In genomic region chr11:20360650-20361049, GRCh38 we compare ENCODE assay signal across 8 cellular contexts. TPM values are rescaled to one million over a fixed set of nuclear protein-coding genes. Genes with fewer than 3 reads are reported as not detected.
DNase-seq lines count a peak whose midpoint lies in the region; ATAC-seq and TF ChIP-seq lines count a peak whose summit lies in the region.

No MANE protein-coding gene starts in this region.

- peaks cover 41% of the 10 kb centered on the region for H3K4me1 ChIP-seq in PC-3 (ENCODE audit: insufficient read depth, low read length)
- no peaks in the 10 kb centered on the region for H3K4me1 ChIP-seq in colonic mucosa
- peaks cover 10% of the 10 kb centered on the region for H3K4me1 ChIP-seq in hepatocyte (ENCODE audit: insufficient read depth)

- no peaks in the 10 kb centered on the region for H3F3A ChIP-seq in PC-3 (ENCODE audit: low read length, unreplicated experiment)

- CTCF ChIA-PET in PC-3 (lab: Charles Lee) = no interaction called here

- BruUV-seq in PC-3 (replicated peaks; lab: Mats Ljungman, UMichigan) = TSS peak; percentile 31

- no peak for DNase-seq in activated CD4-positive, CD25-positive, alpha-beta regulatory T cell (lab: John Stamatoyannopoulos, UW)
- peak; percentile 24 for DNase-seq in PC-3
- no peak for DNase-seq in colonic mucosa
- peak; percentile 24 for DNase-seq in stimulated activated naive CD8-positive, alpha-beta T cell treated with anti-CD3 and anti-CD28 coated beads, Interleukin-15, Interleukin-2, amounts not matched to agents 100 U/mL and 50 U/mL, for 24 hours
- no peak for DNase-seq in NCI-H1694 (lab: John Stamatoyannopoulos, UW)
- DNase-seq in hepatocyte (ENCODE audit: low spot score) = no peak
- no peak for DNase-seq in Ammon's horn (ENCODE audit: low spot score)

- H3K4me2 ChIP-seq in PC-3 (ENCODE audit: low read length) (no peak overlapping the region), hepatocyte (no peak overlapping the region)

- H3K9me3 ChIP-seq in PC-3 (ENCODE audit: low read length) = no peaks in the 10 kb centered on the region
- no peaks in the 10 kb centered on the region for H3K9me3 ChIP-seq in colonic mucosa
- no peaks in the 10 kb centered on the region for H3K9me3 ChIP-seq in hepatocyte (ENCODE audit: low read depth)

- H3K36me3 ChIP-seq in PC-3 (ENCODE audit: low read depth, low read length) (no peaks in the 10 kb centered on the region), colonic mucosa (no peaks in the 10 kb centered on the region), hepatocyte (replicated peaks; ENCODE audit: insufficient read depth, low read depth) (no peaks in the 10 kb centered on the region)

- WGBS in hepatocyte (ENCODE audit: low lambda C conversion rate, missing lambda C conversion rate) = 68% methylated on average over 7 of the region's 7 CpGs

- H3K27ac ChIP-seq in PC-3 (ENCODE audit: low read length) (no peak overlapping the region), colonic mucosa (peak overlapping the region; percentile 18), hepatocyte (no peak overlapping the region)

- no peaks in the 10 kb centered on the region for H3K27me3 ChIP-seq in PC-3 (ENCODE audit: low read length)
- H3K27me3 ChIP-seq in colonic mucosa = no peaks in the 10 kb centered on the region
- no peaks in the 10 kb centered on the region for H3K27me3 ChIP-seq in hepatocyte

- TF ChIP-seq CTCF in PC-3 (conservative IDR thresholded peaks at IDR 0.05; ENCODE audit: low read depth, low read length) (no peak), colonic mucosa (IDR thresholded peaks at IDR 0.05) (no peak), hepatocyte (IDR thresholded peaks at IDR 0.05; ENCODE audit: poor library complexity) (no peak)

- no peak overlapping the region for H3K4me3 ChIP-seq in PC-3 (ENCODE audit: low read length)
- H3K4me3 ChIP-seq in colonic mucosa = no peak overlapping the region
- no peak overlapping the region for H3K4me3 ChIP-seq in hepatocyte

- H3K79me2 ChIP-seq in PC-3 (ENCODE audit: low read length) (peaks cover 21% of the 10 kb centered on the region), hepatocyte (peaks cover 4% of the 10 kb centered on the region)

- H2AFZ ChIP-seq in PC-3 (ENCODE audit: low read length) (peak overlapping the region; percentile 60; the same call in 1 of the 2 replicates), hepatocyte (no peak overlapping the region)

- H3K9ac ChIP-seq in PC-3 (ENCODE audit: low read length) = no peak overlapping the region
- H3K9ac ChIP-seq in colonic mucosa (ENCODE audit: low read depth in 2 of 2, low read length in 2 of 2) = no peak overlapping the region

- POLR2A ChIA-PET in PC-3 (lab: Charles Lee; ENCODE audit: unreplicated experiment) = no interaction called here

- ATAC-seq in activated CD4-positive, CD25-positive, alpha-beta regulatory T cell treated with anti-CD3 and anti-CD28 coated beads, Interleukin-2, amount 50 U/mL, for 24 hours = peak; percentile 32 to 42
- no peak; the same call in 1 of the 2 replicates for ATAC-seq in PC-3
- ATAC-seq in stimulated activated naive CD8-positive, alpha-beta T cell treated with anti-CD3 and anti-CD28 coated beads, Interleukin-15, Interleukin-2, amounts not matched to agents 100 U/mL and 50 U/mL, for 24 hours = peak; percentile 38

- H4K20me1 ChIP-seq in PC-3 (ENCODE audit: low read length) (no peaks in the 10 kb centered on the region), hepatocyte (ENCODE audit: insufficient read depth, poor library complexity, severe bottlenecking) (no peaks in the 10 kb centered on the region)

- no peaks in the 10 kb centered on the region for H3K9me2 ChIP-seq in PC-3 (replicated peaks; ENCODE audit: low read length)
- H3K9me2 ChIP-seq in hepatocyte (replicated peaks; ENCODE audit: insufficient read depth) = no peaks in the 10 kb centered on the region

- intact Hi-C loops in PC-3 (cut with micrococcal nuclease) (loop anchor here (5.0 kb wide), 1 partner anchor 803 kb away; no protein-coding TSS in a partner anchor), colonic mucosa (cut with DNase I) (no loop called here)

RNA-seq across cellular contexts. Expression of gene HTATIP2, which starts 2.9 kb away (rescaled TPM):
- total RNA-seq in PC-3 (2014; rRNA removed) (39.7 and 48.3 TPM in 2 replicates), colonic mucosa (100 to 1,000 TPM; 116 to 126 TPM), hepatocyte (31.5 and 51.3 TPM in 2 replicates)
- polyA plus RNA-seq in hepatocyte = 52.2 and 61.3 TPM in 2 replicates

RNA-seq across cellular contexts. Expression of gene PRMT3, which starts 26.9 kb away (rescaled TPM):
- total RNA-seq in PC-3 (2014; rRNA removed) = 43.7 and 50.3 TPM in 2 replicates
- total RNA-seq in colonic mucosa = 10 to 100 TPM in 1 of 2 donors, 1 to 10 TPM in 1; 6.2 to 11.0 TPM
- total RNA-seq in hepatocyte = 14.1 and 18.8 TPM in 2 replicates
- polyA plus RNA-seq in hepatocyte = 9.5 and 12.9 TPM in 2 replicates

Comparison
In these comparisons a context has a peak if more than half of its experiments do, and no peak if none do; other contexts are left out.
1. DNase-seq: peak in PC-3 (single experiment) and stimulated activated naive CD8-positive, alpha-beta T cell treated with anti-CD3 and anti-CD28 coated beads, Interleukin-15, Interleukin-2, amounts not matched to agents 100 U/mL and 50 U/mL, for 24 hours (single experiment); none in activated CD4-positive, CD25-positive, alpha-beta regulatory T cell (0 of 4), colonic mucosa (single experiment), NCI-H1694 (single experiment), hepatocyte (single experiment) and Ammon's horn (single experiment).